ENCODE assay signal across 29 cellular contexts in the genomic region with DNA sequence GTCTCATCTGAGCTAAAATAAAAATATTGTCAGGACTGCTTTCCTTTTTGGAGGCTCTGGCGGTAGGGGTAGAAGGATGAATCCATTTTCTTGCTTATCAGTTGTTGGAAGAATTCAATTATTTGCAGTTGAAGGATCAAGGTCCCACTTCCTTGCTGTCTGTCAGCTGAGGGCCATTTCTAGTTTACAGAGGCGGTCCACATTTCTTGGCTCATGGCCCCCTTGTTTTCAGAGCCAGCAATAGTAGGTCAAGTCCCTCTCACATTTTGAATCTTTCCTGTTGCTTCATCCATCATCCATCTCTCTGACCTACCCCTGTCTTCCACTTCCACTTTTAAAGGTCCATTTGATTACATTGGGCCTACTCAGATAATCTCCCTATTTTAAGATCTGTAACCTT.
"Had no signal": no experiment of that assay in that cellular context is flagged by ENCODE, and none has a peak within 500 bp of the region (broad histone marks: within the 10 kb centered on the region; RNA-seq: fewer than 3 reads in every experiment).

No MANE protein-coding gene starts in this region.

- H3K27ac ChIP-seq: stomach, suprapubic skin, testis, thoracic aorta, thyroid gland, tibial artery, tibial nerve, transverse colon, upper lobe of left lung, upper lobe of right lung, uterus, vagina had no signal

- H3K4me1 Mint-ChIP-seq: stimulated activated effector memory CD8-positive, alpha-beta T cell treated with anti-CD3 and anti-CD28 coated beads, Interleukin-12 subunit alpha, Interleukin-12 subunit beta, amount 100 ng/mL, for 72 hours; stimulated activated memory B cell treated with anti-CD40 and anti-IgM and Interleukin-4, amounts not matched to agents 10 μg/mL and 1 μg/mL and 100 μg/mL, for 72 hours; stimulated activated naive B cell treated with anti-CD40 and anti-IgM and Interleukin-4, amounts not matched to agents 10 μg/mL and 1 μg/mL and 100 μg/mL, for 72 hours; stimulated activated naive CD8-positive, alpha-beta T cell treated with anti-CD3 and anti-CD28 coated beads, Interleukin-15, amount 100 ng/mL, for 72 hours had no signal

- H3K36me3 Mint-ChIP-seq: stimulated activated effector memory CD8-positive, alpha-beta T cell treated with anti-CD3 and anti-CD28 coated beads, Interleukin-12 subunit alpha, Interleukin-12 subunit beta, amount 100 ng/mL, for 72 hours; stimulated activated memory B cell treated with anti-CD40 and anti-IgM and Interleukin-4, amounts not matched to agents 10 μg/mL and 1 μg/mL and 100 μg/mL, for 72 hours; stimulated activated naive B cell treated with anti-CD40 and anti-IgM and Interleukin-4, amounts not matched to agents 10 μg/mL and 1 μg/mL and 100 μg/mL, for 72 hours; type B pancreatic cell had no signal

- H3K27me3 ChIP-seq: stomach, suprapubic skin, testis, thyroid gland, tibial artery, tibial nerve, transverse colon, upper lobe of left lung, upper lobe of right lung, vagina had no signal

- H3K4me3 ChIP-seq: stomach, suprapubic skin, testis, thoracic aorta, thyroid gland, tibial artery, tibial nerve, transverse colon, upper lobe of left lung, upper lobe of right lung, uterus, vagina had no signal

- H3K4me1 ChIP-seq: stomach, suprapubic skin, testis, thyroid gland, tibial artery, tibial nerve, transverse colon, upper lobe of left lung, upper lobe of right lung, uterus, vagina had no signal

- H3K4me3 Mint-ChIP-seq: stimulated activated effector memory CD8-positive, alpha-beta T cell treated with anti-CD3 and anti-CD28 coated beads, Interleukin-12 subunit alpha, Interleukin-12 subunit beta, amount 100 ng/mL, for 72 hours; stimulated activated memory B cell treated with anti-CD40 and anti-IgM and Interleukin-4, amounts not matched to agents 10 μg/mL and 1 μg/mL and 100 μg/mL, for 72 hours; stimulated activated naive B cell treated with anti-CD40 and anti-IgM and Interleukin-4, amounts not matched to agents 10 μg/mL and 1 μg/mL and 100 μg/mL, for 72 hours; stimulated activated naive CD8-positive, alpha-beta T cell treated with anti-CD3 and anti-CD28 coated beads, Interleukin-15, amount 100 ng/mL, for 72 hours; stimulated activated naive CD8-positive, alpha-beta T cell treated with anti-CD3 and anti-CD28 coated beads, Interleukin-15, Interleukin-2, amounts not matched to agents 100 ng/mL and 50 ng/mL, for 24 hours; type B pancreatic cell had no signal

- FAIRE-seq: urothelium cell line had no signal

- H3K9me3 Mint-ChIP-seq: stimulated activated naive CD8-positive, alpha-beta T cell treated with anti-CD3 and anti-CD28 coated beads, Interleukin-15, amount 100 ng/mL, for 72 hours; stimulated activated naive CD8-positive, alpha-beta T cell treated with anti-CD3 and anti-CD28 coated beads, Interleukin-15, Interleukin-2, amounts not matched to agents 100 ng/mL and 50 ng/mL, for 24 hours; type B pancreatic cell had no signal

- H3K9me3 ChIP-seq: stomach, suprapubic skin, testis, thoracic aorta, thyroid gland, tibial artery, tibial nerve, transverse colon, upper lobe of left lung, upper lobe of right lung, uterus, vagina had no signal

- H3K36me3 ChIP-seq: stomach, suprapubic skin, thoracic aorta, thyroid gland, tibial artery, tibial nerve, transverse colon, upper lobe of left lung, upper lobe of right lung, uterus, vagina had no signal

- H3K27me3 Mint-ChIP-seq: stimulated activated memory B cell treated with anti-CD40 and anti-IgM and Interleukin-4, amounts not matched to agents 10 μg/mL and 1 μg/mL and 100 μg/mL, for 72 hours; stimulated activated naive B cell treated with anti-CD40 and anti-IgM and Interleukin-4, amounts not matched to agents 10 μg/mL and 1 μg/mL and 100 μg/mL, for 72 hours; stimulated activated naive CD8-positive, alpha-beta T cell treated with anti-CD3 and anti-CD28 coated beads, Interleukin-15, amount 100 ng/mL, for 72 hours; stimulated activated naive CD8-positive, alpha-beta T cell treated with anti-CD3 and anti-CD28 coated beads, Interleukin-15, Interleukin-2, amounts not matched to agents 100 ng/mL and 50 ng/mL, for 24 hours; type B pancreatic cell had no signal

- H3K27ac Mint-ChIP-seq: stimulated activated effector memory CD8-positive, alpha-beta T cell treated with anti-CD3 and anti-CD28 coated beads, Interleukin-12 subunit alpha, Interleukin-12 subunit beta, amount 100 ng/mL, for 72 hours; stimulated activated memory B cell treated with anti-CD40 and anti-IgM and Interleukin-4, amounts not matched to agents 10 μg/mL and 1 μg/mL and 100 μg/mL, for 72 hours; stimulated activated naive B cell treated with anti-CD40 and anti-IgM and Interleukin-4, amounts not matched to agents 10 μg/mL and 1 μg/mL and 100 μg/mL, for 72 hours; stimulated activated naive CD8-positive, alpha-beta T cell treated with anti-CD3 and anti-CD28 coated beads, Interleukin-15, amount 100 ng/mL, for 72 hours; stimulated activated naive CD8-positive, alpha-beta T cell treated with anti-CD3 and anti-CD28 coated beads, Interleukin-15, Interleukin-2, amounts not matched to agents 100 ng/mL and 50 ng/mL, for 24 hours; type B pancreatic cell had no signal

- DNase-seq: stimulated activated CD4-positive, alpha-beta T cell treated with anti-CD3 and anti-CD28 coated beads, Interleukin-2, amount 100 ng/mL, for 48 hours; stimulated activated CD4-positive, alpha-beta T cell treated with anti-CD3 and anti-CD28 coated beads, Interleukin-4, amount 100 ng/mL, for 1 hour; stimulated activated CD4-positive, alpha-beta T cell treated with anti-CD3 and anti-CD28 coated beads, Interleukin-4, amount 100 ng/mL, for 24 hours; stimulated activated CD4-positive, alpha-beta T cell treated with anti-CD3 and anti-CD28 coated beads, Interleukin-4, amount 100 ng/mL, for 4 hours; stimulated activated CD8-positive, alpha-beta memory T cell treated with anti-CD3 and anti-CD28 coated beads, Interleukin-4, amount 100 ng/mL, for 48 hours; stimulated activated naive B cell treated with anti-CD40 and anti-IgM and Interleukin-4, amounts not matched to agents 10 μg/mL and 1 μg/mL and 100 μg/mL, for 72 hours; stimulated activated naive CD4-positive, alpha-beta T cell; stimulated activated naive CD4-positive, alpha-beta T cell treated with Interleukin-2 at 50 U/mL for 16 hours; stimulated activated naive CD8-positive, alpha-beta T cell treated with anti-CD3 and anti-CD28 coated beads, Interleukin-15, amount 100 ng/mL, for 72 hours; stimulated activated naive CD8-positive, alpha-beta T cell treated with anti-CD3 and anti-CD28 coated beads, Interleukin-15, Interleukin-2, amounts not matched to agents 100 U/mL and 50 U/mL, for 24 hours; stomach; substantia nigra; testis; thyroid gland; tibial artery; transverse colon; trophoblast cell; upper lobe of left lung; upper lobe of right lung; uterus had no signal
